8 cellular contexts compared by ENCODE assay signal in the genomic region with DNA sequence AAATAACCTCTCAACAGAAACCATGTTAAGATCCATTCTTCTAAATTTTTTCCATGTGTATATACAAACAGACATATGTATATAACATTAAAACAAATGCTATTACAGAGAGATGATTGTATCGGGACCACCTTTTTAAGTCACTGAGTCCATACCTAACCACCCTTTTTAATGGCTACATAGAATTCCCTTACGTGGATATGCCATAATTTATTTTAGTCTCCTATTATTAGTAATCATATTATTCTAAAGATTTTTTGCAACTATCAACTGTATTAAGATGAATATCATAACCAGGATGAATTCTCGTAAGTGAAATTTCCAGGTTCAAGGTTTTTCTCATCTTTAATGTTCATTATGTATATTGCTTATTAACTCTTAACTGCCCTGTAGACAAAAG.
"Had no signal": no experiment of that assay in that cellular context is flagged by ENCODE, and none has a peak within 500 bp of the region (broad histone marks: within the 10 kb centered on the region; RNA-seq: fewer than 3 reads in every experiment).

No MANE protein-coding gene starts in this region.

- DNase-seq: GDM1, GF-D8 had no signal

- H3K4me3 ChIP-seq: GM12878 had no signal

- ATAC-seq: GM12878 had no signal

- FAIRE-seq: G401.6, GM12878, GM12891, GM12892, GM18507, GM19239 had no signal
